22 cellular contexts compared by ENCODE assay signal in genomic region chr17:39995438-39995837, GRCh38. TPM values are rescaled to one million over a fixed set of nuclear protein-coding genes. Genes with fewer than 3 reads are reported as not detected.
DNase-seq lines count a peak whose midpoint lies in the region; ATAC-seq and TF ChIP-seq lines count a peak whose summit lies in the region.
"Had no signal": no experiment of that assay in that cellular context is flagged by ENCODE, and none has a peak within 500 bp of the region (broad histone marks: within the 10 kb centered on the region; RNA-seq: fewer than 3 reads in every experiment).

No MANE protein-coding gene starts in this region.

- H3K27ac ChIP-seq in RWPE1 (peak overlapping the region; percentile 16; the same call in 1 of the 2 replicates), stomach (no peak overlapping the region)
- H3K27ac ChIP-seq in effector memory CD4-positive, alpha-beta T cell (ENCODE audit: insufficient read depth, low read length, poor library complexity, severe bottlenecking), result no peak overlapping the region
- H3K27ac ChIP-seq: 22Rv1, C4-2B, SJCRH30 had no signal

- peaks cover 71 to 85% (median 81%) of the 10 kb centered on the region in 4 donors for H3K36me3 ChIP-seq in stomach
- H3K36me3 ChIP-seq in effector memory CD4-positive, alpha-beta T cell (ENCODE audit: control insufficient read depth, insufficient read depth, low read length), result peaks cover 66% of the 10 kb centered on the region

- no peaks in the 10 kb centered on the region for H3K9me3 ChIP-seq in stomach
- H3K9me3 ChIP-seq in effector memory CD4-positive, alpha-beta T cell (ENCODE audit: control insufficient read depth, low read length), result no peaks in the 10 kb centered on the region
- H3K9me3 ChIP-seq: HAP-1, SJCRH30 had no signal

- ATAC-seq in activated CD4-positive, alpha-beta T cell treated with anti-CD3 and anti-CD28 coated beads for 36 hours, result no peak
- no peak for ATAC-seq in memory B cell (ENCODE audit: low read depth)

- no peak for TF ChIP-seq CTCF in RWPE1 (conservative IDR thresholded peaks at IDR 0.05; ENCODE audit: low read depth)
- no peak for TF ChIP-seq CTCF in stomach (IDR thresholded peaks at IDR 0.05)

- 59 to 75% (median 71%) methylated on average over 6 of the region's 6 CpGs for WGBS in stomach, 5 donors

- H3K9me3 Mint-ChIP-seq in activated CD4-positive, alpha-beta T cell treated with anti-CD3 and anti-CD28 coated beads for 36 hours (ENCODE audit: low read depth), result no peaks in the 10 kb centered on the region
- H3K9me3 Mint-ChIP-seq in memory B cell, result no peaks in the 10 kb centered on the region
- H3K9me3 Mint-ChIP-seq: IgD-negative memory B cell had no signal

- TF ChIP-seq POLR2A in stomach (IDR thresholded peaks at IDR 0.05), result no peak

- DNase-seq in activated CD4-positive, alpha-beta T cell treated with anti-CD3 and anti-CD28 coated beads for 36 hours, result no peak
- DNase-seq in activated CD4-positive, alpha-beta T cell treated with anti-CD3 and anti-CD28 coated beads for 48 hours, result no peak
- DNase-seq in RWPE1 (ENCODE audit: low spot score), result no peak
- no peak for DNase-seq in memory B cell (ENCODE audit: low spot score in 2 of 2)
- peak; percentile 50 for DNase-seq in stomach
- DNase-seq in effector memory CD4-positive, alpha-beta T cell, result no peak
- no peak for DNase-seq in SK-N-DZ (ENCODE audit: low spot score)
- DNase-seq in SIG-M5 treated with dmso at 0.1 percent for 504 hours (lab: John Stamatoyannopoulos, UW; ENCODE audit: unreplicated experiment), result no peak
- DNase-seq: AML-193, GF-D8, Karpas-422, MM.1S, NCI-H1092, NCI-H1436 treated with DMSO at 0.1 percent for 48 hours, NCI-H2029, NCI-H345, NCI-H524 treated with DMSO at 0.1 percent for 48 hours, SJCRH30 had no signal

- H3K4me3 ChIP-seq in stomach, result no peak overlapping the region
- H3K4me3 ChIP-seq in effector memory CD4-positive, alpha-beta T cell (ENCODE audit: insufficient read depth, low read depth, low read length, poor library complexity, severe bottlenecking), result no peak overlapping the region
- H3K4me3 ChIP-seq: HAP-1, SJCRH30 had no signal

- no peaks in the 10 kb centered on the region for H3K27me3 ChIP-seq in stomach
- no peaks in the 10 kb centered on the region for H3K27me3 ChIP-seq in effector memory CD4-positive, alpha-beta T cell (replicated peaks; ENCODE audit: control insufficient read depth, insufficient read depth, low read length, poor library complexity, severe bottlenecking)
- H3K27me3 ChIP-seq: SJCRH30 had no signal

- CTCF ChIA-PET in activated CD4-positive, alpha-beta T cell treated with anti-CD3 and anti-CD28 coated beads for 36 hours (lab: Charles Lee), result no interaction called here
- CTCF ChIA-PET in RWPE1 (lab: Yijun Ruan, JAX), result no interaction called here

- H3K4me3 Mint-ChIP-seq in activated CD4-positive, alpha-beta T cell treated with anti-CD3 and anti-CD28 coated beads for 36 hours, result no peak overlapping the region
- H3K4me3 Mint-ChIP-seq in memory B cell, result no peak overlapping the region

- H3K27ac Mint-ChIP-seq in activated CD4-positive, alpha-beta T cell treated with anti-CD3 and anti-CD28 coated beads for 36 hours, result peak overlapping the region; percentile 1
- peak overlapping the region; percentile 3 for H3K27ac Mint-ChIP-seq in memory B cell

- POLR2A ChIA-PET in activated CD4-positive, alpha-beta T cell treated with anti-CD3 and anti-CD28 coated beads for 36 hours (lab: Charles Lee), result no interaction called here
- POLR2A ChIA-PET in RWPE1 (lab: Yijun Ruan, JAX; ENCODE audit: low non-redundant PET), result no interaction called here

- peaks cover 8% of the 10 kb centered on the region for H3K4me1 Mint-ChIP-seq in activated CD4-positive, alpha-beta T cell treated with anti-CD3 and anti-CD28 coated beads for 36 hours
- peaks cover 6% of the 10 kb centered on the region for H3K4me1 Mint-ChIP-seq in memory B cell

- H3K4me1 ChIP-seq in stomach, result peaks cover 0 to 5% (median 0%) of the 10 kb centered on the region in 4 donors
- no peaks in the 10 kb centered on the region for H3K4me1 ChIP-seq in effector memory CD4-positive, alpha-beta T cell (ENCODE audit: control insufficient read depth, insufficient read depth, low read length, poor library complexity, severe bottlenecking)
- H3K4me1 ChIP-seq: HAP-1, SJCRH30 had no signal

- intact Hi-C loops in activated CD4-positive, alpha-beta T cell treated with anti-CD3 and anti-CD28 coated beads for 36 hours (cut with DNase I, micrococcal nuclease), result no loop called here
- intact Hi-C loops in stomach (cut with DNase I; ENCODE audit: low total_unique reads), result no loop called here

- H3K36me3 Mint-ChIP-seq in activated CD4-positive, alpha-beta T cell treated with anti-CD3 and anti-CD28 coated beads for 36 hours (ENCODE audit: low read depth), result peaks cover 58% of the 10 kb centered on the region
- H3K36me3 Mint-ChIP-seq in memory B cell, result peaks cover 47% of the 10 kb centered on the region

- no peak for TF ChIP-seq EP300 in stomach (IDR thresholded peaks at IDR 0.05)

- no peaks in the 10 kb centered on the region for H3K27me3 Mint-ChIP-seq in activated CD4-positive, alpha-beta T cell treated with anti-CD3 and anti-CD28 coated beads for 36 hours
- H3K27me3 Mint-ChIP-seq in memory B cell, result no peaks in the 10 kb centered on the region
- H3K27me3 Mint-ChIP-seq: IgD-negative memory B cell had no signal

RNA-seq across cellular contexts. Expression of gene PSMD3, which starts 14.8 kb away (rescaled TPM):
- 100 to 1,000 TPM; 141 to 146 TPM for total RNA-seq in activated CD4-positive, alpha-beta T cell treated with anti-CD3 and anti-CD28 coated beads for 36 hours
- 100 to 1,000 TPM in 1 of 5 donors, 10 to 100 TPM in 4; 13.4 to 140 (median 41.7) TPM for total RNA-seq in stomach
- 10 to 100 TPM; 45.9 to 53.8 (median 51.2) TPM for polyA plus RNA-seq in stomach
- 214 and 237 TPM in 2 replicates for polyA plus RNA-seq in SK-N-DZ (2014; cell fraction: cytosol; rRNA removed)
- polyA plus RNA-seq in SK-N-DZ (2014; cell fraction: nucleus; rRNA removed), result 148 and 168 TPM in 2 replicates

RNA-seq across cellular contexts. Expression of gene CSF3, which starts 19.8 kb away (rescaled TPM):
- not detected for total RNA-seq in activated CD4-positive, alpha-beta T cell treated with anti-CD3 and anti-CD28 coated beads for 36 hours
- total RNA-seq in stomach, result 1 to 10 TPM in 2 of 5 donors, under 1 TPM in 1, not detected in 2; 0.55 to 1.7 (median 1.2) TPM
- 10 to 100 TPM in 1 of 3 donors, 1 to 10 TPM in 2; 1.4 to 16.2 (median 4.0) TPM for polyA plus RNA-seq in stomach
- polyA plus RNA-seq in SK-N-DZ (2014; cell fraction: cytosol; rRNA removed), result 0.32 and 0.63 TPM in 2 replicates
- polyA plus RNA-seq in SK-N-DZ (2014; cell fraction: nucleus; rRNA removed), result 0.27 and 0.50 TPM in 2 replicates
- polyA plus RNA-seq: IgD-negative memory B cell had no signal

RNA-seq across cellular contexts. Expression of gene GSDMA, which starts 32.6 kb away (rescaled TPM):
- total RNA-seq in activated CD4-positive, alpha-beta T cell treated with anti-CD3 and anti-CD28 coated beads for 36 hours, result 1 to 10 TPM in 1 of 2 experiments, under 1 TPM in 1; 0.98 to 1.1 TPM
- not detected for total RNA-seq in stomach
- polyA plus RNA-seq in stomach, result under 1 TPM in 2 of 3 donors, not detected in 1; 0.08 to 0.92 TPM
- polyA plus RNA-seq in SK-N-DZ (2014; cell fraction: cytosol; rRNA removed), result not detected in 2 replicates
- polyA plus RNA-seq in SK-N-DZ (2014; cell fraction: nucleus; rRNA removed), result not detected in 2 replicates
- total RNA-seq: SJCRH30 had no signal

RNA-seq across cellular contexts. Expression of gene MED24, which starts 58.8 kb away (rescaled TPM):
- total RNA-seq in activated CD4-positive, alpha-beta T cell treated with anti-CD3 and anti-CD28 coated beads for 36 hours, result 100 to 1,000 TPM in 1 of 2 experiments, 10 to 100 TPM in 1; 97.4 to 110 TPM
- total RNA-seq in stomach, result 100 to 1,000 TPM in 2 of 5 donors, 10 to 100 TPM in 3; 55.4 to 336 (median 91.6) TPM
- 10 to 100 TPM; 24.1 to 49.5 (median 32.7) TPM for polyA plus RNA-seq in stomach
- polyA plus RNA-seq in SK-N-DZ (2014; cell fraction: cytosol; rRNA removed), result 71.8 and 93.7 TPM in 2 replicates
- polyA plus RNA-seq in SK-N-DZ (2014; cell fraction: nucleus; rRNA removed), result 133 and 217 TPM in 2 replicates
